Comparison of ENCODE assay signal across 8 cellular contexts in genomic region chr6:69795469-69796080, GRCh38. TPM values are rescaled to one million over a fixed set of nuclear protein-coding genes. Genes with fewer than 3 reads are reported as not detected.
DNase-seq lines count a peak whose midpoint lies in the region; ATAC-seq and TF ChIP-seq lines count a peak whose summit lies in the region.

No MANE protein-coding gene starts in this region.

- peaks cover 58% of the 10 kb centered on the region for H3K4me1 Mint-ChIP-seq in activated T-cell treated with anti-CD3 and anti-CD28 coated beads, Interleukin-2, amount 50 U/mL, for 24 hours (ENCODE audit: low read depth)
- H3K4me1 Mint-ChIP-seq in endodermal cell = peaks cover 37% of the 10 kb centered on the region

- H3K4me2 ChIP-seq in OCI-LY3 (ENCODE audit: low read length) = peak overlapping the region; percentile 90

- H3K36me3 ChIP-seq in OCI-LY3 (replicated peaks; ENCODE audit: low read depth, low read length) (peaks cover 2% of the 10 kb centered on the region), endodermal cell (ENCODE audit: control insufficient read depth, insufficient read depth, low read length) (no peaks in the 10 kb centered on the region), neuron (ENCODE audit: insufficient read depth, low read length) (no peaks in the 10 kb centered on the region)

- H3K9ac ChIP-seq in OCI-LY3 (ENCODE audit: low read length) (peak overlapping the region; percentile 87), endodermal cell (ENCODE audit: extremely low read depth, low read length, poor library complexity, severe bottlenecking) (peak overlapping the region; percentile 99)

- H3K4me1 ChIP-seq in OCI-LY3 (ENCODE audit: low read length) (peaks cover 28% of the 10 kb centered on the region), endodermal cell (ENCODE audit: control insufficient read depth, insufficient read depth, low read length) (peaks cover 20% of the 10 kb centered on the region), neuron (ENCODE audit: insufficient read depth, low read length) (peaks cover 20% of the 10 kb centered on the region)

- TF ChIP-seq CTCF in OCI-LY3 (IDR thresholded peaks at IDR 0.05; ENCODE audit: low read depth, low read length) (peak; percentile 44), endodermal cell (conservative IDR thresholded peaks at IDR 0.05) (peak; percentile 55)

- WGBS in endodermal cell (ENCODE audit: insufficient coverage in 1 of 2, insufficient read length in 1 of 2), 2 experiments = 49 to 100% methylated on average over 1 to 5 of the region's 5 CpGs

- H3K36me3 Mint-ChIP-seq in activated T-cell treated with anti-CD3 and anti-CD28 coated beads, Interleukin-2, amount 50 U/mL, for 24 hours (ENCODE audit: low read depth) = peaks cover 9% of the 10 kb centered on the region
- no peaks in the 10 kb centered on the region for H3K36me3 Mint-ChIP-seq in endodermal cell (ENCODE audit: low read depth)

- H3K9me3 Mint-ChIP-seq in activated T-cell treated with anti-CD3 and anti-CD28 coated beads, Interleukin-2, amount 50 U/mL, for 24 hours = no peaks in the 10 kb centered on the region
- no peaks in the 10 kb centered on the region for H3K9me3 Mint-ChIP-seq in endodermal cell

- H3K27me3 ChIP-seq in OCI-LY3 (ENCODE audit: low read depth, low read length) (no peaks in the 10 kb centered on the region), endodermal cell (ENCODE audit: control insufficient read depth, insufficient read depth, low read length, poor library complexity, severe bottlenecking) (no peaks in the 10 kb centered on the region), neuron (ENCODE audit: insufficient read depth, low read length) (no peaks in the 10 kb centered on the region)

- peak overlapping the region; percentile 84 for H3K4me3 Mint-ChIP-seq in activated T-cell treated with anti-CD3 and anti-CD28 coated beads, Interleukin-2, amount 50 U/mL, for 24 hours
- peak overlapping the region; percentile 92 for H3K4me3 Mint-ChIP-seq in endodermal cell

- peaks cover 52% of the 10 kb centered on the region for H3K79me2 ChIP-seq in OCI-LY3 (ENCODE audit: low read length)

- H3K9me3 ChIP-seq in OCI-LY3 (ENCODE audit: insufficient read depth, low read length) = no peaks in the 10 kb centered on the region
- H3K9me3 ChIP-seq in endodermal cell (ENCODE audit: control insufficient read depth, low read length) = no peaks in the 10 kb centered on the region
- no peaks in the 10 kb centered on the region for H3K9me3 ChIP-seq in neuron (ENCODE audit: low read length)

- peak overlapping the region; percentile 86 for H3K4me3 ChIP-seq in OCI-LY3 (ENCODE audit: low read length)
- peak overlapping the region; percentile 85 for H3K4me3 ChIP-seq in endodermal cell (ENCODE audit: low read length)
- H3K4me3 ChIP-seq in neuron (ENCODE audit: low read length) = peak overlapping the region; percentile 92

- DNase-seq in activated T-cell treated with anti-CD3 and anti-CD28 coated beads, Interleukin-2, amount 50 U/mL, for 24 hours = no peak
- no peak for DNase-seq in activated T-cell treated with anti-CD3 and anti-CD28 coated beads, Interleukin-2, amount 50 U/mL, for 48 hours
- no peak for DNase-seq in endodermal cell
- DNase-seq in nucleus accumbens (lab: John Stamatoyannopoulos, UW) = no peak
- no peak for DNase-seq in AG08395 (ENCODE audit: low spot score)

- H3K27ac ChIP-seq in OCI-LY3 (ENCODE audit: low read length) = peak overlapping the region; percentile 76
- H3K27ac ChIP-seq in endodermal cell (ENCODE audit: low read depth, low read length) = no peak overlapping the region

- no peak overlapping the region for H2AFZ ChIP-seq in OCI-LY3 (ENCODE audit: low read depth, low read length)
- H2AFZ ChIP-seq in neuron (ENCODE audit: low read depth, low read length) = peak overlapping the region; percentile 97

- peak overlapping the region; percentile 92 for H3K27ac Mint-ChIP-seq in activated T-cell treated with anti-CD3 and anti-CD28 coated beads, Interleukin-2, amount 50 U/mL, for 24 hours
- H3K27ac Mint-ChIP-seq in endodermal cell = peak overlapping the region; percentile 99

- no peaks in the 10 kb centered on the region for H3K27me3 Mint-ChIP-seq in activated T-cell treated with anti-CD3 and anti-CD28 coated beads, Interleukin-2, amount 50 U/mL, for 24 hours
- no peaks in the 10 kb centered on the region for H3K27me3 Mint-ChIP-seq in endodermal cell (ENCODE audit: insufficient read depth)

- ATAC-seq in HG02623 (IDR thresholded peaks at IDR 0.05; ENCODE audit: unreplicated experiment) = peak; percentile 34

- peaks cover 38% of the 10 kb centered on the region for H4K20me1 ChIP-seq in OCI-LY3 (ENCODE audit: insufficient read depth, low read length)

RNA-seq across cellular contexts. Expression of gene LMBRD1, which starts 1.2 kb away (rescaled TPM):
- 10 to 100 TPM; 30.1 to 34.8 TPM for total RNA-seq in endodermal cell
- 30.5 TPM for polyA plus RNA-seq in endodermal cell (2013, experiment 1 of 2)
- polyA plus RNA-seq in endodermal cell (2013, experiment 2 of 2) = 30.9 TPM
